Comparison of ENCODE assay signal across 21 cellular contexts in genomic region chr1:29542476-29543015, GRCh38.
DNase-seq lines count a peak whose midpoint lies in the region; ATAC-seq and TF ChIP-seq lines count a peak whose summit lies in the region.
"Had no signal": no experiment of that assay in that cellular context is flagged by ENCODE, and none has a peak within 500 bp of the region (broad histone marks: within the 10 kb centered on the region; RNA-seq: fewer than 3 reads in every experiment).

No MANE protein-coding gene starts in this region.

- DNase-seq in DMS 273 treated with DMSO at 0.1 percent for 48 hours (lab: John Stamatoyannopoulos, UW) = peak; percentile 92
- DNase-seq in NCI-H1105 treated with DMSO at 0.1 percent for 48 hours (lab: John Stamatoyannopoulos, UW) = peak; percentile 90
- peak; percentile 93 for DNase-seq in NCI-H69 (lab: John Stamatoyannopoulos, UW)
- DNase-seq in endodermal cell = peak; percentile 18
- DNase-seq in activated T-cell treated with anti-CD3 and anti-CD28 coated beads, Interleukin-2, amount 50 U/mL, for 4 hours = no peak
- no peak for DNase-seq in SW480 (ENCODE audit: low spot score)
- DNase-seq in stimulated activated CD4-positive, alpha-beta T cell treated with anti-CD3 and anti-CD28 coated beads, Interleukin-2, amount 100 ng/mL, for 48 hours = no peak
- DNase-seq: activated CD4-positive, alpha-beta T cell treated with anti-CD3 and anti-CD28 coated beads for 1 hour; activated CD8-positive, alpha-beta T cell treated with anti-CD3 and anti-CD28 coated beads, Interleukin-2, amount 10 ng/mL, durations not matched to agents 7 days and 5 days; central memory CD4-positive, alpha-beta T cell; GDM1; lower lobe of right lung; NCI-H2107; NCI-H526 treated with DMSO at 0.1 percent for 48 hours; OCI-M1 had no signal

- 85 to 90% methylated on average over 6 to 9 of the region's 9 CpGs for WGBS in endodermal cell (ENCODE audit: insufficient coverage in 1 of 2, insufficient read length in 1 of 2), 2 experiments

- H3K27ac Mint-ChIP-seq in endodermal cell = no peak overlapping the region
- H3K27ac Mint-ChIP-seq: activated CD8-positive, alpha-beta T cell treated with anti-CD3 and anti-CD28 coated beads, Interleukin-2, amount 10 ng/mL, durations not matched to agents 7 days and 5 days; activated naive CD4-positive, alpha-beta T cell treated with anti-CD3 and anti-CD28 coated beads, Interleukin-2, amount 50 U/mL, for 24 hours; progenitor cell of endocrine pancreas had no signal

- H3K9ac ChIP-seq in endodermal cell (ENCODE audit: extremely low read depth, low read length, poor library complexity, severe bottlenecking) = no peak overlapping the region

- peaks cover 6% of the 10 kb centered on the region for H3K27me3 Mint-ChIP-seq in endodermal cell (ENCODE audit: insufficient read depth)
- H3K27me3 Mint-ChIP-seq in activated T-cell treated with anti-CD3 and anti-CD28 coated beads, Interleukin-2, amount 50 U/mL, for 4 hours (ENCODE audit: low read depth) = peaks cover 2% of the 10 kb centered on the region
- H3K27me3 Mint-ChIP-seq: activated naive CD4-positive, alpha-beta T cell treated with anti-CD3 and anti-CD28 coated beads, Interleukin-2, amount 50 U/mL, for 24 hours had no signal

- ATAC-seq in GM18907 (IDR thresholded peaks at IDR 0.05; ENCODE audit: unreplicated experiment) = no peak
- no peak for ATAC-seq in activated T-cell treated with anti-CD3 and anti-CD28 coated beads, Interleukin-2, amount 50 U/mL, for 4 hours
- ATAC-seq: activated CD8-positive, alpha-beta T cell treated with anti-CD3 and anti-CD28 coated beads, Interleukin-2, amount 10 ng/mL, durations not matched to agents 7 days and 5 days; lower lobe of right lung; Right ventricle myocardium inferior had no signal

- no peaks in the 10 kb centered on the region for H3K9me3 ChIP-seq in endodermal cell (ENCODE audit: control insufficient read depth, low read length)
- H3K9me3 ChIP-seq: lower lobe of right lung had no signal

- no peak overlapping the region for H3K27ac ChIP-seq in endodermal cell (ENCODE audit: low read depth, low read length)
- H3K27ac ChIP-seq: hepatocyte, lower lobe of right lung had no signal

- H3K4me3 ChIP-seq in endodermal cell (ENCODE audit: low read length) = no peak overlapping the region
- H3K4me3 ChIP-seq: hepatocyte, lower lobe of right lung had no signal

- H3K4me3 Mint-ChIP-seq in endodermal cell = no peak overlapping the region
- H3K4me3 Mint-ChIP-seq in activated T-cell treated with anti-CD3 and anti-CD28 coated beads, Interleukin-2, amount 50 U/mL, for 4 hours = no peak overlapping the region
- H3K4me3 Mint-ChIP-seq: activated CD8-positive, alpha-beta T cell treated with anti-CD3 and anti-CD28 coated beads, Interleukin-2, amount 10 ng/mL, durations not matched to agents 7 days and 5 days; activated naive CD4-positive, alpha-beta T cell treated with anti-CD3 and anti-CD28 coated beads, Interleukin-2, amount 50 U/mL, for 24 hours; neural crest cell had no signal

- no peaks in the 10 kb centered on the region for H3K36me3 ChIP-seq in endodermal cell (ENCODE audit: control insufficient read depth, insufficient read depth, low read length)
- H3K36me3 ChIP-seq: lower lobe of right lung had no signal

- no peaks in the 10 kb centered on the region for H3K4me1 ChIP-seq in endodermal cell (ENCODE audit: control insufficient read depth, insufficient read depth, low read length)
- H3K4me1 ChIP-seq: lower lobe of right lung had no signal

- H3K36me3 Mint-ChIP-seq in endodermal cell (ENCODE audit: low read depth) = no peaks in the 10 kb centered on the region
- no peaks in the 10 kb centered on the region for H3K36me3 Mint-ChIP-seq in activated T-cell treated with anti-CD3 and anti-CD28 coated beads, Interleukin-2, amount 50 U/mL, for 4 hours (ENCODE audit: insufficient read depth)
- H3K36me3 Mint-ChIP-seq: activated naive CD4-positive, alpha-beta T cell treated with anti-CD3 and anti-CD28 coated beads, Interleukin-2, amount 50 U/mL, for 24 hours had no signal

- H3K9me3 Mint-ChIP-seq in endodermal cell = no peaks in the 10 kb centered on the region
- H3K9me3 Mint-ChIP-seq in activated T-cell treated with anti-CD3 and anti-CD28 coated beads, Interleukin-2, amount 50 U/mL, for 4 hours = no peaks in the 10 kb centered on the region
- H3K9me3 Mint-ChIP-seq: activated naive CD4-positive, alpha-beta T cell treated with anti-CD3 and anti-CD28 coated beads, Interleukin-2, amount 50 U/mL, for 24 hours; neural crest cell had no signal

- TF ChIP-seq CTCF in endodermal cell (conservative IDR thresholded peaks at IDR 0.05) = no peak

- H3K27me3 ChIP-seq in endodermal cell (ENCODE audit: control insufficient read depth, insufficient read depth, low read length, poor library complexity, severe bottlenecking) = peaks cover 6% of the 10 kb centered on the region
- H3K27me3 ChIP-seq: hepatocyte had no signal

- no peaks in the 10 kb centered on the region for H3K4me1 Mint-ChIP-seq in endodermal cell
- no peaks in the 10 kb centered on the region for H3K4me1 Mint-ChIP-seq in activated T-cell treated with anti-CD3 and anti-CD28 coated beads, Interleukin-2, amount 50 U/mL, for 4 hours (ENCODE audit: low read depth)
- H3K4me1 Mint-ChIP-seq: activated naive CD4-positive, alpha-beta T cell treated with anti-CD3 and anti-CD28 coated beads, Interleukin-2, amount 50 U/mL, for 24 hours; neural crest cell had no signal

Comparison
In these comparisons a context has a peak if more than half of its experiments do, and no peak if none do; other contexts are left out.
1. DNase-seq: peak in DMS 273 treated with DMSO at 0.1 percent for 48 hours (single experiment), NCI-H1105 treated with DMSO at 0.1 percent for 48 hours (single experiment), NCI-H69 (single experiment) and endodermal cell (single experiment); none in activated T-cell treated with anti-CD3 and anti-CD28 coated beads, Interleukin-2, amount 50 U/mL, for 4 hours (single experiment), SW480 (single experiment) and stimulated activated CD4-positive, alpha-beta T cell treated with anti-CD3 and anti-CD28 coated beads, Interleukin-2, amount 100 ng/mL, for 48 hours (0 of 2).